ENCODE assay signal across 10 cellular contexts in the genomic region with DNA sequence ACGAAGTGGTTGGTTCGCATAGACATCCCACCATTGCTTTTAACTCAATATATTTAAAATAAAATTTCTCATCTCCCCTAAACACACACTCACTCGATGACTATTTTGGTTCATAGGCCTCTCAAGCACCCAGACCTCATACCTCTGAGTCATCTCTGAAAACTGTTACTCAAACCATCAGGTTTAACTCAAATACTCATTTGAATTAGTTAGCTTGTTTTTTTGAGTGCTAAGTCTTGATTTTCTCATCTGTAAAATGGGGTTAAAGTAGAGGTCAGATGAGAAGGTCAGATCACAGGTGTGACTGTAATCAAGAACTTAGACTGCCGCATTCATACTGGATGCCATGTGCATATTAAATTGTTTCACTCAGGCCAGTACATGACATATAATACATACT.
DNase-seq lines count a peak whose midpoint lies in the region; ATAC-seq, FAIRE-seq and TF ChIP-seq lines count a peak whose summit lies in the region.
"Had no signal": no experiment of that assay in that cellular context is flagged by ENCODE, and none has a peak within 500 bp of the region (broad histone marks: within the 10 kb centered on the region; RNA-seq: fewer than 3 reads in every experiment).

No MANE protein-coding gene starts in this region.

- no peak overlapping the region for H3K4me2 ChIP-seq in endothelial cell of umbilical vein (ENCODE audit: insufficient read depth, low read length)

- TF ChIP-seq CTCF in A673 (conservative IDR thresholded peaks at IDR 0.05; ENCODE audit: low read depth, low read length) (no peak), endothelial cell of umbilical vein (IDR thresholded peaks at IDR 0.05; ENCODE audit: extremely low read depth in 1 of 2, insufficient read depth in 1 of 2, low read depth in 1 of 2, low read length in 2 of 2) (no peak)

- intact Hi-C loops in A673 (cut with micrococcal nuclease; ENCODE audit: unreplicated experiment) = loop anchor here (5.0 kb wide), 1 partner anchor 244 kb away; a partner anchor contains a TSS
- intact Hi-C loops in endothelial cell of umbilical vein (cut with micrococcal nuclease) = no loop called here
- intact Hi-C loops in activated naive CD4-positive, alpha-beta T cell treated with anti-CD3 and anti-CD28 coated beads for 36 hours (cut with micrococcal nuclease) = no loop called here

- H3K9me1 ChIP-seq in endothelial cell of umbilical vein (replicated peaks; ENCODE audit: control insufficient read depth, extremely low read depth, insufficient read depth, low read length) = no peaks in the 10 kb centered on the region

- no peaks in the 10 kb centered on the region for H3K4me1 Mint-ChIP-seq in stimulated activated naive B cell treated with anti-CD40 and anti-IgM and Interleukin-4, amounts not matched to agents 10 μg/mL and 1 μg/mL and 100 μg/mL, for 72 hours
- H3K4me1 Mint-ChIP-seq in activated naive CD4-positive, alpha-beta T cell treated with anti-CD3 and anti-CD28 coated beads for 36 hours (ENCODE audit: low read depth) = no peaks in the 10 kb centered on the region

- POLR2A ChIA-PET in A673 (lab: Charles Lee; ENCODE audit: low non-redundant PET) = interaction anchor here (0.6 kb wide), 2 partner anchors 382 to 775 kb away, joined by 4 to 10 read pairs; no protein-coding TSS in a partner anchor
- POLR2A ChIA-PET in endothelial cell of umbilical vein (lab: Charles Lee) = no interaction called here

- H3K4me1 ChIP-seq in A673 (ENCODE audit: insufficient read depth, low read length, poor library complexity, severe bottlenecking) = peaks cover 37% of the 10 kb centered on the region
- peaks cover 3% of the 10 kb centered on the region for H3K4me1 ChIP-seq in endothelial cell of umbilical vein (ENCODE audit: control insufficient read depth, extremely low read depth, insufficient read depth, low read length)

- BruUV-seq in A673 (replicated peaks; lab: Mats Ljungman, UMichigan) = no TSS peak
- BruUV-seq in endothelial cell of umbilical vein (replicated peaks; lab: Mats Ljungman, UMichigan) = no TSS peak

- no peak for FAIRE-seq in endothelial cell of umbilical vein (lab: Jason Lieb, UNC)

- no peaks in the 10 kb centered on the region for H3K9me3 Mint-ChIP-seq in stimulated activated naive B cell treated with anti-CD40 and anti-IgM and Interleukin-4, amounts not matched to agents 10 μg/mL and 1 μg/mL and 100 μg/mL, for 72 hours
- H3K9me3 Mint-ChIP-seq in activated naive CD4-positive, alpha-beta T cell treated with anti-CD3 and anti-CD28 coated beads for 36 hours = no peaks in the 10 kb centered on the region

- H3K9me3 ChIP-seq in A673 (ENCODE audit: low read depth, low read length, poor library complexity, severe bottlenecking) (no peaks in the 10 kb centered on the region), endothelial cell of umbilical vein (replicated peaks; ENCODE audit: control insufficient read depth, insufficient read depth, low read length) (no peaks in the 10 kb centered on the region)
- H3K9me3 ChIP-seq: upper lobe of left lung had no signal

- DNase-seq in A673 (ENCODE audit: low spot score) = no peak
- no peak for DNase-seq in endothelial cell of umbilical vein (ENCODE audit: low read depth, low spot score)
- DNase-seq in stimulated activated naive B cell treated with anti-CD40 and anti-IgM and Interleukin-4, amounts not matched to agents 10 μg/mL and 1 μg/mL and 100 μg/mL, for 72 hours = no peak
- DNase-seq in effector CD8-positive, alpha-beta T cell (lab: John Stamatoyannopoulos, UW) = no peak
- DNase-seq in activated naive CD4-positive, alpha-beta T cell treated with anti-CD3 and anti-CD28 coated beads for 36 hours = no peak
- no peak for DNase-seq in NCI-H187 (lab: John Stamatoyannopoulos, UW)
- DNase-seq: KBM-7, upper lobe of left lung had no signal

- H3K36me3 ChIP-seq in A673 (ENCODE audit: insufficient read depth, low read length, poor library complexity, severe bottlenecking) = no peaks in the 10 kb centered on the region
- no peaks in the 10 kb centered on the region for H3K36me3 ChIP-seq in endothelial cell of umbilical vein (ENCODE audit: control insufficient read depth in 2 of 2, extremely low read depth in 1 of 2, insufficient read depth in 2 of 2, low read length in 2 of 2)
- H3K36me3 ChIP-seq: upper lobe of left lung had no signal

- no peak overlapping the region for H3K27ac Mint-ChIP-seq in stimulated activated naive B cell treated with anti-CD40 and anti-IgM and Interleukin-4, amounts not matched to agents 10 μg/mL and 1 μg/mL and 100 μg/mL, for 72 hours
- no peak overlapping the region for H3K27ac Mint-ChIP-seq in activated naive CD4-positive, alpha-beta T cell treated with anti-CD3 and anti-CD28 coated beads for 36 hours

- no peak overlapping the region for H3K4me3 Mint-ChIP-seq in stimulated activated naive B cell treated with anti-CD40 and anti-IgM and Interleukin-4, amounts not matched to agents 10 μg/mL and 1 μg/mL and 100 μg/mL, for 72 hours
- H3K4me3 Mint-ChIP-seq in activated naive CD4-positive, alpha-beta T cell treated with anti-CD3 and anti-CD28 coated beads for 36 hours = no peak overlapping the region

- no peak overlapping the region for H3K4me3 ChIP-seq in A673 (ENCODE audit: low read depth, low read length, poor library complexity, severe bottlenecking)
- no peak overlapping the region for H3K4me3 ChIP-seq in endothelial cell of umbilical vein (replicated peaks in 1 of 3; ENCODE audit: insufficient read depth in 1 of 3, low read depth in 1 of 3, low read length in 3 of 3)
- H3K4me3 ChIP-seq: upper lobe of left lung had no signal

- no peaks in the 10 kb centered on the region for H3K36me3 Mint-ChIP-seq in stimulated activated naive B cell treated with anti-CD40 and anti-IgM and Interleukin-4, amounts not matched to agents 10 μg/mL and 1 μg/mL and 100 μg/mL, for 72 hours
- H3K36me3 Mint-ChIP-seq in activated naive CD4-positive, alpha-beta T cell treated with anti-CD3 and anti-CD28 coated beads for 36 hours (ENCODE audit: low read depth) = no peaks in the 10 kb centered on the region

- no peak overlapping the region for H2AFZ ChIP-seq in endothelial cell of umbilical vein (ENCODE audit: low read depth, low read length)

- H3K79me2 ChIP-seq in endothelial cell of umbilical vein (ENCODE audit: control insufficient read depth, insufficient read depth, low read length) = no peaks in the 10 kb centered on the region

- H3K27me3 ChIP-seq in A673 (replicated peaks; ENCODE audit: insufficient read depth, low read depth, low read length, poor library complexity) = no peaks in the 10 kb centered on the region
- H3K27me3 ChIP-seq in endothelial cell of umbilical vein (ENCODE audit: control insufficient read depth in 2 of 2, insufficient read depth in 2 of 2, low read length in 2 of 2) = no peaks in the 10 kb centered on the region
- H3K27me3 ChIP-seq: upper lobe of left lung had no signal

- peak; percentile 56 for ATAC-seq in GM19468 (IDR thresholded peaks at IDR 0.05; ENCODE audit: extremely low read depth, unreplicated experiment)
- ATAC-seq in HG03520 (IDR thresholded peaks at IDR 0.05; ENCODE audit: unreplicated experiment) = peak; percentile 88
- ATAC-seq in stimulated activated naive B cell treated with anti-CD40 and anti-IgM and Interleukin-4, amounts not matched to agents 10 μg/mL and 1 μg/mL and 100 μg/mL, for 72 hours (replicated peaks) = no peak

- dilution Hi-C loops in endothelial cell of umbilical vein (cut with MboI; ENCODE audit: extremely low pct_ligation_motif_present, low sequenced_read_pairs) = no loop called here

- no peaks in the 10 kb centered on the region for H3K27me3 Mint-ChIP-seq in stimulated activated naive B cell treated with anti-CD40 and anti-IgM and Interleukin-4, amounts not matched to agents 10 μg/mL and 1 μg/mL and 100 μg/mL, for 72 hours
- peaks cover 2% of the 10 kb centered on the region for H3K27me3 Mint-ChIP-seq in activated naive CD4-positive, alpha-beta T cell treated with anti-CD3 and anti-CD28 coated beads for 36 hours (ENCODE audit: low read depth)

- no peak for TF ChIP-seq POLR2A in endothelial cell of umbilical vein (IDR thresholded peaks at IDR 0.05; ENCODE audit: low read depth, low read length)

- H3K27ac ChIP-seq in A673 (ENCODE audit: low read depth, low read length, poor library complexity, severe bottlenecking) (peak overlapping the region; percentile 81), endothelial cell of umbilical vein (ENCODE audit: insufficient read depth, low read depth, low read length) (no peak overlapping the region)
- H3K27ac ChIP-seq: upper lobe of left lung had no signal

- no peak overlapping the region for H3K9ac ChIP-seq in endothelial cell of umbilical vein (replicated peaks; ENCODE audit: extremely low read depth, insufficient read depth, low read length)

- CTCF ChIA-PET in A673 (lab: Charles Lee) = no interaction called here
- CTCF ChIA-PET in endothelial cell of umbilical vein (lab: Charles Lee) = interaction anchor here (1.9 kb wide), 1 partner anchor 10 kb away, joined by 11 read pairs; no protein-coding TSS in a partner anchor
- CTCF ChIA-PET in activated naive CD4-positive, alpha-beta T cell treated with anti-CD3 and anti-CD28 coated beads for 36 hours (lab: Charles Lee) = no interaction called here

- no peaks in the 10 kb centered on the region for H4K20me1 ChIP-seq in endothelial cell of umbilical vein (replicated peaks; ENCODE audit: control insufficient read depth, extremely low read depth, insufficient read depth, low read length)

TF ChIP-seq in endothelial cell of umbilical vein, 7 proteins besides CTCF, POLR2A, EP300 and RAD21:
- no peak for TF ChIP-seq JUN (IDR thresholded peaks at IDR 0.05; ENCODE audit: borderline replicate concordance, insufficient read depth, insufficient read length, low read depth)
- peak; percentile 13 for TF ChIP-seq FOS (IDR thresholded peaks at IDR 0.05; ENCODE audit: borderline replicate concordance, insufficient read depth, low read length)

Comparison
In these comparisons a context has a peak if more than half of its experiments do, and no peak if none do; other contexts are left out.
1. ATAC-seq: peak in GM19468 (single experiment) and HG03520 (single experiment); none in stimulated activated naive B cell treated with anti-CD40 and anti-IgM and Interleukin-4, amounts not matched to agents 10 μg/mL and 1 μg/mL and 100 μg/mL, for 72 hours (0 of 2).